ENCODE assay signal across 1 cellular context in the genomic region with DNA sequence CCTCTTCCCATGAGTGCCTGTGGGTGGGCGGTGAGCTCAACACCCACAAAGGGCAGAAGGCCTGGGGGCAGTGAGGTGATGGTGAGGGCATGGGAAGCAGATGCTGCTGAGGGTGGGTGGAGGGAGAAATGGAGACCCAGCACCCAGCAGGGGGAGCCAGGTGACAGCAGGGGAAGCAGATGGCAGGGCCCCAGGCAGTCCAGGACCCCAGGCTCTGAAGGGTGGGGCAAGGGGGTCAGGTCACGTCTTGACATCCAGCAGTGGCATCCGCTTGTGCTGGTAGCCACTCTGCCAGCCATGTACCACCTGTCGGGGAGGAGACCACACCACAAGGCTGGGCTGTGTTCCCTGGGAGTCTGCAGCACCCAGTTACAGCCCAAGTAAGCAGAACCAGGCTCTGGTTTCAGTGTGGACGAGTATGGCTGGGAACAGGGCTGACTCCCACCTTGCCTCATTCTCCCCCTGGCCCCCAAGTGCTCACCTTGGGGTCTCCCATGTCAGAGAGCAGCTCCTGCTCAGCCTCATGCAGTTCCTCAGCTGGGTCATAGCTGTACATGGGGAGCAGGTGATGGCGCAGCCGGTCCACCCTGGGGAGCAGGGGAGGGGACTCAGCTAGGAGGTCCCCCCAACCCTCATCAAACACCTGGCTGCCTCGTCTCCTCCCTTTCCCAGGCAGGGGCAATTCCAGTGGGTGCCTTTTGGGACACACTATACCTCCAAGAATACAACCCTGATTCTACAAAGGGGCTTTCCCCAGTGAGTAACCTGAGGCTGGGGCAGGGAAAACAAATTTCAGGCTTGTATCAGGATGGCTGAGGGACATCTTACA.
A peak's percentile ranks its signal among the peaks of the same experiment; 100 is the strongest.
TF ChIP-seq lines count a peak whose summit lies in the region.

No MANE protein-coding gene starts in this region.

TF ChIP-seq in WTC11, 78 proteins besides CTCF, POLR2A, EP300 and RAD21 (continued from another document):
- TF ChIP-seq, protein P1, sequence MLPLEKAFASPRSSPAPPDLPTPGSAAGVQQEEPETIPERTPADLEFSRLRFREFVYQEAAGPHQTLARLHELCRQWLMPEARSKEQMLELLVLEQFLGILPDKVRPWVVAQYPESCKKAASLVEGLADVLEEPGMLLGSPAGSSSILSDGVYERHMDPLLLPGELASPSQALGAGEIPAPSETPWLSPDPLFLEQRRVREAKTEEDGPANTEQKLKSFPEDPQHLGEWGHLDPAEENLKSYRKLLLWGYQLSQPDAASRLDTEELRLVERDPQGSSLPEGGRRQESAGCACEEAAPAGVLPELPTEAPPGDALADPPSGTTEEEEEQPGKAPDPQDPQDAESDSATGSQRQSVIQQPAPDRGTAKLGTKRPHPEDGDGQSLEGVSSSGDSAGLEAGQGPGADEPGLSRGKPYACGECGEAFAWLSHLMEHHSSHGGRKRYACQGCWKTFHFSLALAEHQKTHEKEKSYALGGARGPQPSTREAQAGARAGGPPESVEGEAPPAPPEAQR (CRISPR knock-in tag; IDR thresholded peaks at IDR 0.05), result no peak; the same call in 1 of the 2 replicates
- no peak for TF ChIP-seq MXD4 (CRISPR knock-in tag; IDR thresholded peaks at IDR 0.05; ENCODE audit: borderline replicate concordance)
- TF ChIP-seq ZNF219 (CRISPR knock-in tag; IDR thresholded peaks at IDR 0.05; ENCODE audit: borderline replicate concordance), result no peak
- TF ChIP-seq ETV6 (CRISPR knock-in tag; IDR thresholded peaks at IDR 0.05), result peak; percentile 92
- peak; percentile 90 for TF ChIP-seq ZNF671 (CRISPR knock-in tag; IDR thresholded peaks at IDR 0.05)
- no peak for TF ChIP-seq GRHL2 (CRISPR knock-in tag; IDR thresholded peaks at IDR 0.05; ENCODE audit: insufficient replicate concordance, severe bottlenecking)
